In the genomic region with DNA sequence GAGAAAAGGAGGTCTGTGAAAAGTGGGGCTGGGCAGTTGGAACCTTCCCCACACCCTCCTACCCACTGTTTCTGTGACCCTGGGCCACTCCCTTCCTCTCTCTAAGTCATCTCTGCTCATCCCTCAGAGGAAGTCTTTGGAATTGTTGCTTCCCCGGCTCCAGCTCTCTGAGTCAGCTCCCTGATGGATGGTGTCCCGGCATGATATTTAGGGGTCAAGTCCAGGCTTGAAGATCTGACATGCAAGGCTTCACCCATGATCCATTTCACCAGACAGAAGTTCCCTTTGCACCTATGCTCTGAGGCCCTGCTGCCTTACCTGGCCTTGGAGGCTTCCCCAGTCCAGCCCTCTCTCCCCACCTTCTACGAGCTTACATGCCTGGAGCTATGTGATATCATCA, we compare ENCODE assay signal across 2 cellular contexts.
TF ChIP-seq lines count a peak whose summit lies in the region.

No MANE protein-coding gene starts in this region.

TF ChIP-seq in SK-N-SH, 30 proteins besides CTCF, POLR2A, EP300 and RAD21 (continued from another document):
- TF ChIP-seq, protein P1, sequence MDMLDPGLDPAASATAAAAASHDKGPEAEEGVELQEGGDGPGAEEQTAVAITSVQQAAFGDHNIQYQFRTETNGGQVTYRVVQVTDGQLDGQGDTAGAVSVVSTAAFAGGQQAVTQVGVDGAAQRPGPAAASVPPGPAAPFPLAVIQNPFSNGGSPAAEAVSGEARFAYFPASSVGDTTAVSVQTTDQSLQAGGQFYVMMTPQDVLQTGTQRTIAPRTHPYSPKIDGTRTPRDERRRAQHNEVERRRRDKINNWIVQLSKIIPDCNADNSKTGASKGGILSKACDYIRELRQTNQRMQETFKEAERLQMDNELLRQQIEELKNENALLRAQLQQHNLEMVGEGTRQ (IDR thresholded peaks at IDR 0.05; ENCODE audit: borderline replicate concordance, low read depth, low read length), result no peak
- TF ChIP-seq FOXJ3 (CRISPR knock-in tag; IDR thresholded peaks at IDR 0.05) (no peak), POLR2AphosphoS5 (IDR thresholded peaks at IDR 0.05; ENCODE audit: low read depth, low read length) (no peak), SIN3A (IDR thresholded peaks at IDR 0.05; ENCODE audit: borderline replicate concordance, low read depth, low read length) (no peak)
TF ChIP-seq in SK-N-SH: peak in this region for 0.

TF ChIP-seq in SK-N-SH treated with all-trans-retinoic acid at 6 μM for 48 hours, 23 proteins besides CTCF, POLR2A, EP300 and RAD21 (continued from another document):
- TF ChIP-seq ZNF565 (CRISPR knock-in tag; conservative IDR thresholded peaks at IDR 0.05; ENCODE audit: low read depth) (no peak), TCF4 (CRISPR knock-in tag; IDR thresholded peaks at IDR 0.05; ENCODE audit: borderline replicate concordance) (no peak), RARB (CRISPR knock-in tag; IDR thresholded peaks at IDR 0.05) (no peak)
